ENCODE assay signal across 8 cellular contexts in the genomic region with DNA sequence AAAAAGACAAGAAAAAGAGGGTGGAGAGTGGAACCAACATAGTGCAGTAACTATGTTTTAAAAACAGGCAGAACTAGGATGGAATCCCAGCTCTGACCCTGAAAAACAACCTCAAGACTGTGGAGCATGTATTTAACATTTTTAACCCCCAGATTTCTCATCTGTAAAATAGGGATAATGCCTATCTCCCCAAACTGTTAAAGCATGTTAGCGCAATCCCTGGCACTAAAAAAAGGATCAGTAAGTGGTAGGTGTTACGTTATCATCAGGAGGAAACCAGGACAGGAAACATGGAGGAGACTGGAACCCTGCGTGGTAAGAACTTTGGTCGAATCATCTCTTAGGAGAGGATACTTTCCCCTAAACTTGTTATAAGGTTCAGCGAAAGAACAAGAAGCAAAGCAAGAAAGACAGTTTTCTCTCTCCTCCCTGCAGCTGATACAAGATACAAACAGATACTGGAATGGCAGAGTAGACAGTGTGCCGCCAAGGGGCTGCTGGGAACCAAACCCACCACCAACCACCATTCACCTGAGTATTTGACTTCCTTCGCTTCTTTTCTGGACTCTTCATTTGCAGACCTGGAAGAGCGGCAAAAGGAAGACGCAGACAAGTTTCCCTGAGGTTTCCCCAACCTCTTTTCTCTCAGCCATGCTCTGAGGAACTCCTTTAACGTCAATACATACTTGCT. TPM values are rescaled to one million over a fixed set of nuclear protein-coding genes. Genes with fewer than 3 reads are reported as not detected.
A peak's percentile ranks its signal among the peaks of the same experiment; 100 is the strongest.
DNase-seq lines count a peak whose midpoint lies in the region; ATAC-seq and TF ChIP-seq lines count a peak whose summit lies in the region.

No MANE protein-coding gene starts in this region.

- peaks cover 39% of the 10 kb centered on the region for H3K79me2 ChIP-seq in SK-N-SH (ENCODE audit: insufficient read depth)
- peaks cover 13% of the 10 kb centered on the region for H3K79me2 ChIP-seq in fibroblast of lung (ENCODE audit: control insufficient read depth, insufficient read depth, low read length)

- TF ChIP-seq EP300 in SK-N-SH (IDR thresholded peaks at IDR 0.05; ENCODE audit: borderline replicate concordance in 1 of 2, low read depth in 1 of 2, low read length in 1 of 2) = no peak

- CTCF ChIA-PET in SK-N-SH (lab: Yijun Ruan, JAX) = interaction anchor here (0.8 to 37.5 kb wide), 21 partner anchors 9 to 125 kb away, joined by 3 to 640 read pairs (median 4); a partner anchor contains a TSS

- H3K9me3 ChIP-seq in SK-N-SH (no peaks in the 10 kb centered on the region), fibroblast of lung (ENCODE audit: control insufficient read depth, insufficient read depth, low read depth, low read length) (no peaks in the 10 kb centered on the region)

- H3K36me3 ChIP-seq in SK-N-SH (replicated peaks in 1 of 2; ENCODE audit: control insufficient read depth in 1 of 2, insufficient read depth in 2 of 2, low read length in 1 of 2) (peaks cover 11 to 44% of the 10 kb centered on the region in 2 experiments), fibroblast of lung (ENCODE audit: control insufficient read depth, insufficient read depth, low read length) (peaks cover 17% of the 10 kb centered on the region)

- H3F3A ChIP-seq in SK-N-SH (replicated peaks; ENCODE audit: insufficient read depth) = peaks cover 27% of the 10 kb centered on the region

- ATAC-seq in GM18907 (IDR thresholded peaks at IDR 0.05; ENCODE audit: unreplicated experiment) = no peak
- no peak for ATAC-seq in GM19023 (IDR thresholded peaks at IDR 0.05; ENCODE audit: unreplicated experiment)

- H3K4me3 ChIP-seq in GM12875 (ENCODE audit: low read depth, low read length) (peak overlapping the region; percentile 99), SK-N-SH (ENCODE audit: low read depth in 2 of 2, low read length in 1 of 2) (peak overlapping the region; percentile 72 to 73), fibroblast of lung (replicated peaks in 1 of 4; ENCODE audit: control extremely low read depth in 1 of 4, insufficient read depth in 1 of 4, low read depth in 3 of 4, low read length in 4 of 4) (peak overlapping the region; percentile 76 to 88 (median 80)), retinal pigment epithelial cell (ENCODE audit: low read length) (peak overlapping the region; percentile 67)

- no peak overlapping the region for H2AFZ ChIP-seq in SK-N-SH (ENCODE audit: low read depth)
- no peak overlapping the region for H2AFZ ChIP-seq in fibroblast of lung (ENCODE audit: low read length)

- H3K27ac ChIP-seq in SK-N-SH (ENCODE audit: low read depth in 2 of 2, low read length in 1 of 2) (peak overlapping the region; percentile 83 to 98), fibroblast of lung (ENCODE audit: insufficient read depth, low read length) (peak overlapping the region; percentile 91)

- H3K9ac ChIP-seq in SK-N-SH (peak overlapping the region; percentile 84), fibroblast of lung (ENCODE audit: insufficient read depth, low read length) (peak overlapping the region; percentile 25)

- H4K20me1 ChIP-seq in SK-N-SH (ENCODE audit: insufficient read depth) = no peaks in the 10 kb centered on the region
- no peaks in the 10 kb centered on the region for H4K20me1 ChIP-seq in fibroblast of lung (ENCODE audit: control insufficient read depth, extremely low read depth, insufficient read depth, low read length)

- H3K4me2 ChIP-seq in SK-N-SH (peak overlapping the region; percentile 85), fibroblast of lung (ENCODE audit: extremely low read depth, insufficient read depth, low read length) (peak overlapping the region; percentile 98)

- DNase-seq in SK-N-SH (no peak), fibroblast of lung (ENCODE audit: low read depth in 2 of 2) (no peak), retinal pigment epithelial cell (ENCODE audit: low read depth) (no peak), NCI-H1105 treated with DMSO at 0.1 percent for 48 hours (lab: John Stamatoyannopoulos, UW) (no peak)
- DNase-seq in activated CD8-positive, alpha-beta memory T cell treated with anti-CD3 and anti-CD28 coated beads for 24 hours = no peak

- POLR2A ChIA-PET in SK-N-SH (lab: Yijun Ruan, JAX) = interaction anchor here (0.6 to 2.8 kb wide), 13 partner anchors 8 to 383 kb away, joined by 3 to 18 read pairs (median 4); a partner anchor contains a TSS

- no peaks in the 10 kb centered on the region for H3K9me2 ChIP-seq in SK-N-SH

- TF ChIP-seq CTCF in GM12875 (IDR thresholded peaks at IDR 0.05; ENCODE audit: borderline replicate concordance, insufficient read depth, low read depth, low read length) = no peak
- no peak for TF ChIP-seq CTCF in SK-N-SH (IDR thresholded peaks at IDR 0.05)
- no peak for TF ChIP-seq CTCF in fibroblast of lung (conservative IDR thresholded peaks at IDR 0.05 in 1 of 2, IDR thresholded peaks at IDR 0.05 in 1 of 2; ENCODE audit: low read depth in 1 of 2, low read length in 2 of 2)
- no peak for TF ChIP-seq CTCF in retinal pigment epithelial cell (conservative IDR thresholded peaks at IDR 0.05; ENCODE audit: low read depth, low read length)

- WGBS in SK-N-SH (ENCODE audit: low lambda C conversion rate) = 28% methylated on average over 10 of the region's 10 CpGs

- no peak for TF ChIP-seq RAD21 in SK-N-SH (IDR thresholded peaks at IDR 0.05; ENCODE audit: low read length)

- no peaks in the 10 kb centered on the region for H3K27me3 ChIP-seq in SK-N-SH (ENCODE audit: insufficient read depth)
- no peaks in the 10 kb centered on the region for H3K27me3 ChIP-seq in fibroblast of lung (ENCODE audit: control insufficient read depth, insufficient read depth, low read length)

- H3K4me1 ChIP-seq in SK-N-SH (ENCODE audit: control insufficient read depth in 1 of 2, insufficient read depth in 2 of 2, low read depth in 1 of 2, low read length in 1 of 2) (peaks cover 4 to 37% of the 10 kb centered on the region in 2 experiments; a peak in 3 of 4 replicates), fibroblast of lung (ENCODE audit: control insufficient read depth, extremely low read depth, insufficient read depth, low read length) (peaks cover 10% of the 10 kb centered on the region)

TF ChIP-seq in SK-N-SH, 30 proteins besides CTCF, POLR2A, EP300 and RAD21 (continues in another document):
- TF ChIP-seq, protein P1, sequence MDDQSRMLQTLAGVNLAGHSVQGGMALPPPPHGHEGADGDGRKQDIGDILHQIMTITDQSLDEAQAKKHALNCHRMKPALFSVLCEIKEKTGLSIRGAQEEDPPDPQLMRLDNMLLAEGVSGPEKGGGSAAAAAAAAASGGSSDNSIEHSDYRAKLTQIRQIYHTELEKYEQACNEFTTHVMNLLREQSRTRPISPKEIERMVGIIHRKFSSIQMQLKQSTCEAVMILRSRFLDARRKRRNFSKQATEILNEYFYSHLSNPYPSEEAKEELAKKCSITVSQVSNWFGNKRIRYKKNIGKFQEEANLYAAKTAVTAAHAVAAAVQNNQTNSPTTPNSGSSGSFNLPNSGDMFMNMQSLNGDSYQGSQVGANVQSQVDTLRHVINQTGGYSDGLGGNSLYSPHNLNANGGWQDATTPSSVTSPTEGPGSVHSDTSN (IDR thresholded peaks at IDR 0.05) = no peak
- TF ChIP-seq RCOR1 (IDR thresholded peaks at IDR 0.05; ENCODE audit: low read length) = no peak
- no peak for TF ChIP-seq POLR2AphosphoS5 (IDR thresholded peaks at IDR 0.05; ENCODE audit: low read depth, low read length)
- TF ChIP-seq YY1 (IDR thresholded peaks at IDR 0.05; ENCODE audit: low read depth) = no peak
- TF ChIP-seq GATA2 (CRISPR knock-in tag; IDR thresholded peaks at IDR 0.05) = no peak
- no peak for TF ChIP-seq EZH2phosphoT487 (IDR thresholded peaks at IDR 0.05; ENCODE audit: borderline replicate concordance, low read depth)
- TF ChIP-seq RFX5 (IDR thresholded peaks at IDR 0.05; ENCODE audit: low read length) = no peak
- no peak for TF ChIP-seq TEAD4 (IDR thresholded peaks at IDR 0.05; ENCODE audit: borderline replicate concordance, insufficient read depth)

RNA-seq across cellular contexts. Expression of a gene that starts 1.0 kb away (rescaled TPM):
- polyA plus RNA-seq in SK-N-SH (2012; rRNA removed) = 23.3 and 28.2 TPM in 2 replicates
- polyA plus RNA-seq in SK-N-SH (2012; cell fraction: cytosol; rRNA removed) = 14.3 and 19.8 TPM in 2 replicates
- polyA plus RNA-seq in SK-N-SH (2012; cell fraction: nucleus; rRNA removed) = 36.8 and 45.8 TPM in 2 replicates
- total RNA-seq in fibroblast of lung = 19.3 and 28.1 TPM in 2 replicates
- 15.3 and 17.4 TPM in 2 replicates for polyA plus RNA-seq in fibroblast of lung
- 12.5 and 17.2 TPM in 2 replicates for polyA plus RNA-seq in fibroblast of lung (2012)
- 18.3 and 28.6 TPM in 2 replicates for polyA minus RNA-seq in fibroblast of lung (ENCODE audit: low replicate concordance)

RNA-seq across cellular contexts. Expression of a gene that starts 4.7 kb away (rescaled TPM):
- polyA plus RNA-seq in SK-N-SH (2012; rRNA removed) = 55.9 and 64.3 TPM in 2 replicates
- polyA plus RNA-seq in SK-N-SH (2012; cell fraction: cytosol; rRNA removed) = 35.9 and 48.4 TPM in 2 replicates
- polyA plus RNA-seq in SK-N-SH (2012; cell fraction: nucleus; rRNA removed) = 79.8 and 90.9 TPM in 2 replicates
- total RNA-seq in fibroblast of lung = 106 and 113 TPM in 2 replicates
- 21.1 and 32.8 TPM in 2 replicates for polyA plus RNA-seq in fibroblast of lung
- 34.4 and 51.1 TPM in 2 replicates for polyA plus RNA-seq in fibroblast of lung (2012)
- polyA minus RNA-seq in fibroblast of lung (ENCODE audit: low replicate concordance) = 35.8 and 41.1 TPM in 2 replicates

RNA-seq across cellular contexts. Expression of a gene that starts 10.0 kb away (rescaled TPM):
- polyA plus RNA-seq in SK-N-SH (2012; rRNA removed) = 338 and 395 TPM in 2 replicates
- polyA plus RNA-seq in SK-N-SH (2012; cell fraction: cytosol; rRNA removed) = 199 and 274 TPM in 2 replicates
- 1,066 and 1,388 TPM in 2 replicates for polyA plus RNA-seq in SK-N-SH (2012; cell fraction: nucleus; rRNA removed)
- 220 and 245 TPM in 2 replicates for total RNA-seq in fibroblast of lung
- polyA plus RNA-seq in fibroblast of lung = 277 and 289 TPM in 2 replicates
- polyA plus RNA-seq in fibroblast of lung (2012) = 261 and 301 TPM in 2 replicates
- 433 and 499 TPM in 2 replicates for polyA minus RNA-seq in fibroblast of lung (ENCODE audit: low replicate concordance)

RNA-seq across cellular contexts. Expression of a gene that starts 13.9 kb away (rescaled TPM):
- polyA plus RNA-seq in SK-N-SH (2012; rRNA removed) (256 and 308 TPM in 2 replicates), fibroblast of lung (55.4 and 176 TPM in 2 replicates)
- polyA plus RNA-seq in SK-N-SH (2012; cell fraction: cytosol; rRNA removed) = 286 and 340 TPM in 2 replicates
- 86.1 and 118 TPM in 2 replicates for polyA plus RNA-seq in SK-N-SH (2012; cell fraction: nucleus; rRNA removed)
- 23.9 and 40.3 TPM in 2 replicates for total RNA-seq in fibroblast of lung
- polyA plus RNA-seq in fibroblast of lung (2012) = 38.8 and 114 TPM in 2 replicates
- 4.0 and 38.8 TPM in 2 replicates for polyA minus RNA-seq in fibroblast of lung (ENCODE audit: low replicate concordance)

RNA-seq across cellular contexts. Expression of a gene that starts 22.6 kb away (rescaled TPM):
- polyA plus RNA-seq in SK-N-SH (2012; rRNA removed) (50.8 and 56.2 TPM in 2 replicates), fibroblast of lung (11.8 and 20.1 TPM in 2 replicates)
- polyA plus RNA-seq in SK-N-SH (2012; cell fraction: cytosol; rRNA removed) = 21.8 and 32.1 TPM in 2 replicates
- polyA plus RNA-seq in SK-N-SH (2012; cell fraction: nucleus; rRNA removed) = 130 and 147 TPM in 2 replicates
- 20.5 and 24.9 TPM in 2 replicates for total RNA-seq in fibroblast of lung
- polyA plus RNA-seq in fibroblast of lung (2012) = 21.2 and 31.5 TPM in 2 replicates
- polyA minus RNA-seq in fibroblast of lung (ENCODE audit: low replicate concordance) = 25.3 and 47.5 TPM in 2 replicates
